Comparison of ENCODE assay signal across 9 cellular contexts in genomic region chr12:14416658-14417057, GRCh38. TPM values are rescaled to one million over a fixed set of nuclear protein-coding genes. Genes with fewer than 3 reads are reported as not detected.
DNase-seq lines count a peak whose midpoint lies in the region; ATAC-seq and TF ChIP-seq lines count a peak whose summit lies in the region.
"Had no signal": no experiment of that assay in that cellular context is flagged by ENCODE, and none has a peak within 500 bp of the region (broad histone marks: within the 10 kb centered on the region; RNA-seq: fewer than 3 reads in every experiment).

No MANE protein-coding gene starts in this region.

- peak overlapping the region; percentile 44 for H3K27ac Mint-ChIP-seq in type B pancreatic cell

- DNase-seq in cardiac muscle cell (ENCODE audit: low read depth in 1 of 2, low spot score in 1 of 2) (peak; percentile 74 to 92), Right ventricle myocardium inferior (ENCODE audit: missing footprints) (no peak), NCI-H748 treated with DMSO at 0.1 percent for 48 hours (lab: John Stamatoyannopoulos, UW) (peak; percentile 22), mammary epithelial cell (peak; percentile 56), kidney glomerular epithelial cell (lab: John Stamatoyannopoulos, UW) (peak; percentile 63), type B pancreatic cell (ENCODE audit: extremely low spot score, unreplicated experiment) (no peak), T1000 (lab: John Stamatoyannopoulos, UW) (no peak)
- DNase-seq: upper lobe of left lung had no signal

- H2AFZ ChIP-seq in mammary epithelial cell (ENCODE audit: low read depth, low read length): no peak overlapping the region

- H3K4me2 ChIP-seq in mammary epithelial cell (ENCODE audit: insufficient read depth, low read depth, low read length): no peak overlapping the region

- TF ChIP-seq CTCF in cardiac muscle cell (IDR thresholded peaks at IDR 0.05; ENCODE audit: low read depth, low read length) (peak; percentile 50), mammary epithelial cell (conservative IDR thresholded peaks at IDR 0.05 in 1 of 2, IDR thresholded peaks at IDR 0.05 in 1 of 2; ENCODE audit: extremely low read depth in 1 of 2, insufficient read depth in 1 of 2, low read depth in 1 of 2, low read length in 2 of 2) (peak in 1 of 2 donors; percentile 39), type B pancreatic cell (conservative IDR thresholded peaks at IDR 0.05) (no peak)

- H3K27me3 ChIP-seq in cardiac muscle cell (no peaks in the 10 kb centered on the region), mammary epithelial cell (ENCODE audit: insufficient read depth, low read length) (no peaks in the 10 kb centered on the region)
- H3K27me3 ChIP-seq: upper lobe of left lung had no signal

- ATAC-seq in Right ventricle myocardium inferior (no peak), GM19035 (IDR thresholded peaks at IDR 0.05; ENCODE audit: unreplicated experiment) (no peak)

- H3K36me3 Mint-ChIP-seq in type B pancreatic cell: peaks cover 35% of the 10 kb centered on the region

- H3K36me3 ChIP-seq in cardiac muscle cell (no peaks in the 10 kb centered on the region), mammary epithelial cell (ENCODE audit: insufficient read depth, low read length) (peaks cover 3% of the 10 kb centered on the region)
- H3K36me3 ChIP-seq: upper lobe of left lung had no signal

- intact Hi-C loops in Right ventricle myocardium inferior (cut with DNase I) (loop anchor here (5.0 kb wide), 2 partner anchors 49 to 179 kb away; partner anchors contain the start of gene ATF7IP), mammary epithelial cell (cut with micrococcal nuclease) (loop anchor here (1.0 kb wide), 2 partner anchors 159 to 178 kb away; no protein-coding TSS in a partner anchor)

- CTCF ChIA-PET in mammary epithelial cell (lab: Charles Lee; ENCODE audit: low non-redundant PET): interaction anchor here (0.6 to 0.7 kb wide), 2 partner anchors 15 to 231 kb away, joined by 4 read pairs; no protein-coding TSS in a partner anchor

- no peaks in the 10 kb centered on the region for H3K9me3 ChIP-seq in cardiac muscle cell (ENCODE audit: low read depth)
- H3K9me3 ChIP-seq in mammary epithelial cell (replicated peaks; ENCODE audit: insufficient read depth, low read length): peaks cover 7% of the 10 kb centered on the region

- H3K4me1 ChIP-seq in cardiac muscle cell (ENCODE audit: low read depth) (peaks cover 38% of the 10 kb centered on the region), mammary epithelial cell (ENCODE audit: insufficient read depth, low read length) (peaks cover 6% of the 10 kb centered on the region)

- H3K4me3 ChIP-seq in cardiac muscle cell (peak overlapping the region; percentile 27), mammary epithelial cell (replicated peaks in 1 of 3; ENCODE audit: insufficient read depth in 1 of 3, low read depth in 2 of 3, low read length in 3 of 3) (no peak overlapping the region)
- H3K4me3 ChIP-seq: upper lobe of left lung had no signal

- H3K27me3 Mint-ChIP-seq in type B pancreatic cell: no peaks in the 10 kb centered on the region

- in situ Hi-C loops in mammary epithelial cell (cut with MboI; ENCODE audit: low sequenced_read_pairs in 2 of 2): no loop called here

- peaks cover 14% of the 10 kb centered on the region for H3K4me1 Mint-ChIP-seq in type B pancreatic cell (ENCODE audit: unreplicated experiment)

- peak overlapping the region; percentile 53 for H3K4me3 Mint-ChIP-seq in type B pancreatic cell

- H3K79me2 ChIP-seq in mammary epithelial cell (ENCODE audit: insufficient read depth, low read length): peaks cover 84% of the 10 kb centered on the region

- H3K9ac ChIP-seq in mammary epithelial cell (ENCODE audit: insufficient read depth, low read length): no peak overlapping the region

- H4K20me1 ChIP-seq in mammary epithelial cell (ENCODE audit: insufficient read depth, low read length): no peaks in the 10 kb centered on the region

- peaks cover 22% of the 10 kb centered on the region for H3K9me3 Mint-ChIP-seq in type B pancreatic cell

- BruUV-seq in mammary epithelial cell (replicated peaks; lab: Mats Ljungman, UMichigan): no TSS peak

- H3K27ac ChIP-seq in cardiac muscle cell (peak overlapping the region; percentile 86), mammary epithelial cell (ENCODE audit: insufficient read depth, low read depth, low read length) (no peak overlapping the region)

- dilution Hi-C loops in mammary epithelial cell (cut with HindIII; ENCODE audit: low sequenced_read_pairs): no loop called here

- 100% methylated on average over 1 of the region's 1 CpG for WGBS in mammary epithelial cell (ENCODE audit: low coverage, missing lambda C conversion rate)

RNA-seq across cellular contexts. Expression of gene ATF7IP, which starts 51.2 kb away (rescaled TPM):
- total RNA-seq in cardiac muscle cell (90.5 and 100 TPM in 2 replicates), Right ventricle myocardium inferior (57.1 TPM), mammary epithelial cell (10 to 100 TPM; 33.3 to 41.0 TPM), type B pancreatic cell (ENCODE audit: low replicate concordance) (102 and 136 TPM in 2 replicates)
- polyA plus RNA-seq in cardiac muscle cell (42.8 and 76.0 TPM in 2 replicates), mammary epithelial cell (8.2 TPM)
- 59.9 TPM for polyA minus RNA-seq in mammary epithelial cell

Comparison
In these comparisons a context has a peak if more than half of its experiments do, and no peak if none do; other contexts are left out.
1. DNase-seq: peak in cardiac muscle cell (2 of 2), NCI-H748 treated with DMSO at 0.1 percent for 48 hours (single experiment), mammary epithelial cell (single experiment) and kidney glomerular epithelial cell (single experiment); none in Right ventricle myocardium inferior (single experiment), type B pancreatic cell (single experiment) and T1000 (single experiment).